In the genomic region with DNA sequence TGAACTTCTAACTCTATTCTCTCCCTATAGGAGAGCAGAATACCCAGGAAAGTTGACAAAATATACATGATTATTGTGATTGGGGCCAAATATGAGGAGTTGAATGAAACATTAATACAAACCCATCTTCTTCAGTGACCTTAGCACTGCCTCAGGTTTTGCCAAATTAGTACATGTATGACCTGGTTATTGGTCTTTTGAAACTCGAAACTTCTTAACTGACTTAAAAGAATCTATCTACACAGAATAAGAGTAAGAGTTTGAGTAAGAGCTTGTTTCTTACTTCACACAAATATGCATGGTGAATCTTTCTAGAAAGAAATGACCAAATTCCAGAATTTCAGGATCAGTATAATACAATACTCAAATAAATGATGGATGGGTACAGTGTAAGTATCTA, we compare ENCODE assay signal across 31 cellular contexts.
"Had no signal": no experiment of that assay in that cellular context is flagged by ENCODE, and none has a peak within 500 bp of the region (broad histone marks: within the 10 kb centered on the region; RNA-seq: fewer than 3 reads in every experiment).

No MANE protein-coding gene starts in this region.

- H3K4me3 ChIP-seq: ascending aorta, breast epithelium, cardiac muscle cell, colonic mucosa, esophagus squamous epithelium, gastroesophageal sphincter, heart right ventricle, hepatocyte had no signal

- H3K27me3 ChIP-seq: ascending aorta, breast epithelium, cardiac muscle cell, colonic mucosa, esophagus squamous epithelium, gastroesophageal sphincter, heart right ventricle, hepatocyte had no signal

- H3K4me2 ChIP-seq: hepatocyte had no signal

- ATAC-seq: activated CD4-positive, alpha-beta T cell treated with anti-CD3 and anti-CD28 coated beads for 36 hours; activated naive CD4-positive, alpha-beta T cell treated with anti-CD3 and anti-CD28 coated beads, Interleukin-2, amount 50 U/mL, for 72 hours; gastroesophageal sphincter; heart right ventricle had no signal

- H3K4me1 Mint-ChIP-seq: activated CD4-positive, alpha-beta memory T cell treated with anti-CD3 and anti-CD28 coated beads, Interleukin-2, amount 10 ng/mL, durations not matched to agents 7 days and 5 days; activated CD4-positive, alpha-beta T cell treated with anti-CD3 and anti-CD28 coated beads, Interleukin-2, amount 10 ng/mL, durations not matched to agents 24 days and 14 days; activated naive CD4-positive, alpha-beta T cell treated with anti-CD3 and anti-CD28 coated beads, Interleukin-2, amount 10 ng/mL, durations not matched to agents 7 days and 5 days; activated naive CD8-positive, alpha-beta T cell treated with anti-CD3 and anti-CD28 coated beads, Interleukin-2, amount 10 ng/mL, durations not matched to agents 7 days and 5 days had no signal

- H3K36me3 Mint-ChIP-seq: activated naive CD4-positive, alpha-beta T cell treated with anti-CD3 and anti-CD28 coated beads, Interleukin-2, amount 10 ng/mL, durations not matched to agents 7 days and 5 days; activated naive CD4-positive, alpha-beta T cell treated with anti-CD3 and anti-CD28 coated beads, Interleukin-2, amount 50 U/mL, for 72 hours; activated naive CD8-positive, alpha-beta T cell treated with anti-CD3 and anti-CD28 coated beads, Interleukin-2, amount 10 ng/mL, durations not matched to agents 7 days and 5 days; brain had no signal

- H3K27ac ChIP-seq: ascending aorta, breast epithelium, cardiac muscle cell, colonic mucosa, epithelial cell of prostate, esophagus squamous epithelium, heart right ventricle, hepatocyte, WERI-Rb-1 had no signal

- H3K36me3 ChIP-seq: ascending aorta, breast epithelium, cardiac muscle cell, colonic mucosa, esophagus squamous epithelium, gastroesophageal sphincter, heart right ventricle, WERI-Rb-1 had no signal

- H3K79me2 ChIP-seq: hepatocyte had no signal

- DNase-seq: activated B cell treated with CpG ODN at 0.5 μM for 24 hours; activated CD4-positive, alpha-beta memory T cell treated with anti-CD3 and anti-CD28 coated beads, Interleukin-2, amount 10 ng/mL, durations not matched to agents 7 days and 5 days; activated CD4-positive, alpha-beta T cell treated with anti-CD3 and anti-CD28 coated beads for 36 hours; activated CD4-positive, alpha-beta T cell treated with anti-CD3 and anti-CD28 coated beads, Interleukin-2, amount 10 ng/mL, durations not matched to agents 24 days and 14 days; activated CD4-positive, CD25-positive, alpha-beta regulatory T cell treated with anti-CD3 and anti-CD28 coated beads, Interleukin-2, amount 50 U/mL, for 72 hours; activated CD8-positive, alpha-beta memory T cell treated with anti-CD3 and anti-CD28 coated beads, Interleukin-2, amount 50 U/mL, for 48 hours; activated gamma-delta T cell; activated naive CD4-positive, alpha-beta T cell; activated naive CD4-positive, alpha-beta T cell treated with anti-CD3 and anti-CD28 coated beads, Interleukin-2, amount 10 ng/mL, durations not matched to agents 7 days and 5 days; activated naive CD8-positive, alpha-beta T cell treated with anti-CD3 and anti-CD28 coated beads, Interleukin-2, amount 10 ng/mL, durations not matched to agents 7 days and 5 days; activated T-cell treated with anti-CD3 and anti-CD28 coated beads for 4 hours; activated T-cell treated with anti-CD3 and anti-CD28 coated beads, Interleukin-2, amount 50 U/mL, for 24 hours; activated T-cell treated with anti-CD3 and anti-CD28 coated beads, Interleukin-2, amount 50 U/mL, for 72 hours; central memory CD4-positive, alpha-beta T cell; cerebellar nuclear complex; colonic mucosa; effector CD8-positive, alpha-beta T cell; esophagus squamous epithelium; foreskin melanocyte; heart right ventricle; T1000; WERI-Rb-1 had no signal

- H3K9me3 ChIP-seq: ascending aorta, breast epithelium, colonic mucosa, esophagus squamous epithelium, gastroesophageal sphincter, heart right ventricle had no signal

- H3K27ac Mint-ChIP-seq: activated B cell treated with CpG ODN at 0.5 μM for 24 hours; activated CD4-positive, alpha-beta memory T cell treated with anti-CD3 and anti-CD28 coated beads, Interleukin-2, amount 10 ng/mL, durations not matched to agents 7 days and 5 days; activated CD4-positive, alpha-beta T cell treated with anti-CD3 and anti-CD28 coated beads for 36 hours; activated CD4-positive, alpha-beta T cell treated with anti-CD3 and anti-CD28 coated beads, Interleukin-2, amount 10 ng/mL, durations not matched to agents 24 days and 14 days; activated naive CD4-positive, alpha-beta T cell treated with anti-CD3 and anti-CD28 coated beads, Interleukin-2, amount 10 ng/mL, durations not matched to agents 7 days and 5 days; activated naive CD4-positive, alpha-beta T cell treated with anti-CD3 and anti-CD28 coated beads, Interleukin-2, amount 50 U/mL, for 72 hours; activated naive CD8-positive, alpha-beta T cell treated with anti-CD3 and anti-CD28 coated beads, Interleukin-2, amount 10 ng/mL, durations not matched to agents 7 days and 5 days; activated T-cell treated with anti-CD3 and anti-CD28 coated beads, Interleukin-2, amount 50 U/mL, for 24 hours; activated T-cell treated with anti-CD3 and anti-CD28 coated beads, Interleukin-2, amount 50 U/mL, for 72 hours; T-helper 2 cell treated with Interferon-gamma antibody and Interleukin-4, amounts not matched to agents 5 μg/mL and 100 μg/mL, for 36 hours had no signal

- H3K4me3 Mint-ChIP-seq: activated B cell treated with CpG ODN at 0.5 μM for 24 hours; activated CD4-positive, alpha-beta memory T cell treated with anti-CD3 and anti-CD28 coated beads, Interleukin-2, amount 10 ng/mL, durations not matched to agents 7 days and 5 days; activated CD4-positive, alpha-beta T cell treated with anti-CD3 and anti-CD28 coated beads for 36 hours; activated CD4-positive, alpha-beta T cell treated with anti-CD3 and anti-CD28 coated beads, Interleukin-2, amount 10 ng/mL, durations not matched to agents 24 days and 14 days; activated naive CD4-positive, alpha-beta T cell treated with anti-CD3 and anti-CD28 coated beads, Interleukin-2, amount 10 ng/mL, durations not matched to agents 7 days and 5 days; activated naive CD8-positive, alpha-beta T cell treated with anti-CD3 and anti-CD28 coated beads, Interleukin-2, amount 10 ng/mL, durations not matched to agents 7 days and 5 days; activated T-cell treated with anti-CD3 and anti-CD28 coated beads, Interleukin-2, amount 50 U/mL, for 24 hours; activated T-cell treated with anti-CD3 and anti-CD28 coated beads, Interleukin-2, amount 50 U/mL, for 72 hours; brain; T-helper 2 cell treated with Interferon-gamma antibody and Interleukin-4, amounts not matched to agents 5 μg/mL and 100 μg/mL, for 36 hours had no signal

- H2AFZ ChIP-seq: hepatocyte had no signal

- H3K27me3 Mint-ChIP-seq: activated naive CD4-positive, alpha-beta T cell treated with anti-CD3 and anti-CD28 coated beads, Interleukin-2, amount 10 ng/mL, durations not matched to agents 7 days and 5 days; brain had no signal

- H3K9me3 Mint-ChIP-seq: activated B cell treated with CpG ODN at 0.5 μM for 24 hours; activated CD4-positive, alpha-beta memory T cell treated with anti-CD3 and anti-CD28 coated beads, Interleukin-2, amount 10 ng/mL, durations not matched to agents 7 days and 5 days; activated CD4-positive, alpha-beta T cell treated with anti-CD3 and anti-CD28 coated beads, Interleukin-2, amount 10 ng/mL, durations not matched to agents 24 days and 14 days; activated naive CD4-positive, alpha-beta T cell treated with anti-CD3 and anti-CD28 coated beads, Interleukin-2, amount 10 ng/mL, durations not matched to agents 7 days and 5 days; activated naive CD4-positive, alpha-beta T cell treated with anti-CD3 and anti-CD28 coated beads, Interleukin-2, amount 50 U/mL, for 72 hours; activated naive CD8-positive, alpha-beta T cell treated with anti-CD3 and anti-CD28 coated beads, Interleukin-2, amount 10 ng/mL, durations not matched to agents 7 days and 5 days; activated T-cell treated with anti-CD3 and anti-CD28 coated beads, Interleukin-2, amount 50 U/mL, for 24 hours; activated T-cell treated with anti-CD3 and anti-CD28 coated beads, Interleukin-2, amount 50 U/mL, for 72 hours; T-helper 2 cell treated with Interferon-gamma antibody and Interleukin-4, amounts not matched to agents 5 μg/mL and 100 μg/mL, for 36 hours had no signal

- H3K4me1 ChIP-seq: breast epithelium, colonic mucosa had no signal
